ENCODE assay signal across 17 cellular contexts in genomic region chr6:122285292-122285913, GRCh38.
DNase-seq lines count a peak whose midpoint lies in the region; ATAC-seq, FAIRE-seq and TF ChIP-seq lines count a peak whose summit lies in the region.
"Had no signal": no experiment of that assay in that cellular context is flagged by ENCODE, and none has a peak within 500 bp of the region (broad histone marks: within the 10 kb centered on the region; RNA-seq: fewer than 3 reads in every experiment).

No MANE protein-coding gene starts in this region.

- no peaks in the 10 kb centered on the region for H4K20me1 ChIP-seq in GM23338 (replicated peaks; ENCODE audit: insufficient read depth)
- no peaks in the 10 kb centered on the region for H4K20me1 ChIP-seq in H1 (replicated peaks in 1 of 2; ENCODE audit: control insufficient read depth in 1 of 2, insufficient read depth in 2 of 2, low read length in 2 of 2)

- H3K56ac ChIP-seq in H1 (replicated peaks; ENCODE audit: insufficient read length, low read depth, low read length), result no peak overlapping the region

- H3K27ac ChIP-seq in GM23338 (ENCODE audit: low read depth), result no peak overlapping the region
- no peak overlapping the region for H3K27ac ChIP-seq in H1 (ENCODE audit: low read depth, low read length)
- H3K27ac ChIP-seq: A549, KMS-11 had no signal

- H3K36me3 ChIP-seq in GM23338 (ENCODE audit: insufficient read depth) (no peaks in the 10 kb centered on the region), H1 (ENCODE audit: control insufficient read depth in 2 of 4, insufficient read depth in 4 of 4, low read length in 3 of 4) (no peaks in the 10 kb centered on the region)

- H3K23ac ChIP-seq in H1 (ENCODE audit: insufficient read length), result no peak overlapping the region

- H4K5ac ChIP-seq in H1 (ENCODE audit: insufficient read length, low read depth, low read length), result no peak overlapping the region

- H3K23me2 ChIP-seq in H1 (ENCODE audit: low read depth, low read length), result no peaks in the 10 kb centered on the region

- H3K9me2 ChIP-seq in GM23338 (ENCODE audit: insufficient read depth), result no peaks in the 10 kb centered on the region

- H3F3A ChIP-seq in GM23338 (replicated peaks; ENCODE audit: low read depth), result no peaks in the 10 kb centered on the region

- H3K9ac ChIP-seq in H1 (replicated peaks in 1 of 4; ENCODE audit: extremely low read depth in 1 of 4, low read depth in 3 of 4, low read length in 3 of 4), result no peak overlapping the region
- H3K9ac ChIP-seq: KMS-11 had no signal

- ATAC-seq in GM23338, result no peak
- ATAC-seq in left cardiac atrium, result peak; percentile 55 to 67
- ATAC-seq: A549 had no signal

- no peak overlapping the region for H2BK120ac ChIP-seq in H1 (replicated peaks; ENCODE audit: low read depth, low read length)

- H2AK5ac ChIP-seq in H1 (ENCODE audit: low read depth, low read length), result no peak overlapping the region

- no peak for TF ChIP-seq RAD21 in H1 (IDR thresholded peaks at IDR 0.05 in 1 of 2, conservative IDR thresholded peaks at IDR 0.05 in 1 of 2; ENCODE audit: low read depth in 2 of 2, low read length in 2 of 2)

- no peaks in the 10 kb centered on the region for H3K79me2 ChIP-seq in GM23338 (replicated peaks; ENCODE audit: insufficient read depth)
- H3K79me2 ChIP-seq in H1 (ENCODE audit: control insufficient read depth in 1 of 2, insufficient read depth in 2 of 2, low read length in 2 of 2), result no peaks in the 10 kb centered on the region

- H3K14ac ChIP-seq in H1 (ENCODE audit: insufficient read length), result no peak overlapping the region

- H3K18ac ChIP-seq in H1 (ENCODE audit: extremely low read depth, low read length), result no peak overlapping the region

- H2BK12ac ChIP-seq in H1 (ENCODE audit: low read depth, low read length), result no peak overlapping the region

- peak overlapping the region; percentile 56 for H2AFZ ChIP-seq in GM23338
- peak overlapping the region; percentile 41; the same call in 1 of the 2 replicates for H2AFZ ChIP-seq in H1 (ENCODE audit: low read length)

- no peak overlapping the region for H4K91ac ChIP-seq in H1 (replicated peaks; ENCODE audit: insufficient read length, low read length)

- H3K27me3 ChIP-seq in GM23338 (ENCODE audit: insufficient read depth) (no peaks in the 10 kb centered on the region), H1 (replicated peaks in 1 of 4; ENCODE audit: control insufficient read depth in 3 of 4, extremely low read depth in 1 of 4, insufficient read depth in 3 of 4, low read length in 3 of 4) (no peaks in the 10 kb centered on the region)

- H3K27me3 Mint-ChIP-seq in GM23338 (ENCODE audit: insufficient read depth, low read depth, poor library complexity), result no peaks in the 10 kb centered on the region

- FAIRE-seq in H1 (lab: Jason Lieb, UNC), result no peak
- FAIRE-seq: A549, GM19239 had no signal

- H3K9me3 Mint-ChIP-seq in GM23338, result no peaks in the 10 kb centered on the region

- no peak overlapping the region for H3K4ac ChIP-seq in H1 (replicated peaks; ENCODE audit: insufficient read length, low read depth, low read length)

- DNase-seq in GM23338 (ENCODE audit: low spot score) (no peak), H1 (ENCODE audit: low read depth in 1 of 2, low spot score in 2 of 2) (no peak), left cardiac atrium (no peak), skeletal muscle cell (ENCODE audit: low read depth) (peak; percentile 18), NCI-H1048 (lab: John Stamatoyannopoulos, UW) (no peak), D341Med (ENCODE audit: low spot score) (no peak), NCI-H1694 treated with DMSO at 0.1 percent for 48 hours (lab: John Stamatoyannopoulos, UW) (no peak), GF-D8 (lab: John Stamatoyannopoulos, UW) (no peak)
- DNase-seq: C1 segment of cervical spinal cord, H9, NCI-H146, NCI-H2081 treated with DMSO at 0.1 percent for 48 hours, NCI-H510A treated with DMSO at 0.1 percent for 48 hours, NCI-H82 had no signal

- H3K4me1 Mint-ChIP-seq in GM23338, result peaks cover 7% of the 10 kb centered on the region; the same call in 2 of the 3 replicates

- no peak overlapping the region for H2BK5ac ChIP-seq in H1 (ENCODE audit: low read depth, low read length)

- intact Hi-C loops in left cardiac atrium (cut with DNase I), result no loop called here

- POLR2A ChIA-PET in H1 (lab: Charles Lee; ENCODE audit: partially characterized antibody), result interaction anchor here (1.2 kb wide), 1 partner anchor 848 kb away, joined by 3 read pairs; no protein-coding TSS in a partner anchor

- no peak overlapping the region for H4K8ac ChIP-seq in H1 (ENCODE audit: extremely low read depth, insufficient read depth, low read length)

- whole genome bisulfite sequencing in H1 (ENCODE audit: extremely low coverage in 1 of 2, insufficient coverage in 1 of 2, insufficient read length in 1 of 2, insufficient replicate concordance in 2 of 2, low coverage in 1 of 2, low lambda C conversion rate in 2 of 2, missing lambda C conversion rate in 1 of 2), 2 experiments, result 93% methylated on average over 4 of the region's 4 CpGs; no CpG with 5 or more reads in 1 of the 2 experiments

- H3K4me3 ChIP-seq in GM23338 (no peak overlapping the region), H1 (ENCODE audit: extremely low read depth in 1 of 4, insufficient read depth in 2 of 4, low read depth in 3 of 4, low read length in 4 of 4) (no peak overlapping the region), skeletal muscle cell (ENCODE audit: low read depth, low read length) (no peak overlapping the region)
- H3K4me3 ChIP-seq: A549 had no signal

- CTCF ChIA-PET in H1 (lab: Charles Lee; ENCODE audit: partially characterized antibody), result interaction anchor here (0.6 to 1.8 kb wide), 3 partner anchors 10 to 823 kb away, joined by 3 read pairs; no protein-coding TSS in a partner anchor

- H3K27ac Mint-ChIP-seq in GM23338, result no peak overlapping the region
- H3K27ac Mint-ChIP-seq: H9 had no signal

- no peak overlapping the region for H3K4me2 ChIP-seq in GM23338
- H3K4me2 ChIP-seq in H1 (ENCODE audit: insufficient read depth in 1 of 2, low read depth in 2 of 2, low read length in 2 of 2), result no peak overlapping the region
- H3K4me2 ChIP-seq: A549, KMS-11 had no signal

- no peak overlapping the region for H2BK15ac ChIP-seq in H1 (ENCODE audit: low read length)

- H3K36me3 Mint-ChIP-seq in GM23338 (ENCODE audit: low read depth), result no peaks in the 10 kb centered on the region

- H3K9me3 ChIP-seq in H1 (ENCODE audit: insufficient read depth in 2 of 2, low read depth in 1 of 2, low read length in 1 of 2), result peaks cover 0 to 5% of the 10 kb centered on the region in 2 experiments; a peak in 1 of 4 replicates
- H3K9me3 ChIP-seq: A549 had no signal

- TF ChIP-seq CTCF in GM23338 (conservative IDR thresholded peaks at IDR 0.05; ENCODE audit: low read depth in 2 of 2), result no peak
- no peak for TF ChIP-seq CTCF in H1 (IDR thresholded peaks at IDR 0.05; ENCODE audit: control extremely low read depth in 1 of 3, insufficient read depth in 1 of 3, low read depth in 1 of 3, low read length in 3 of 3)

- no peak overlapping the region for H3K4me3 Mint-ChIP-seq in GM23338
- H3K4me3 Mint-ChIP-seq: H9 had no signal

- no peak for TF ChIP-seq POLR2A in H1 (IDR thresholded peaks at IDR 0.05; ENCODE audit: control extremely low read depth in 1 of 2, low read depth in 2 of 2, low read length in 2 of 2)

- H2BK20ac ChIP-seq in H1 (ENCODE audit: low read length), result no peak overlapping the region

- no peak for TF ChIP-seq EP300 in H1 (IDR thresholded peaks at IDR 0.05; ENCODE audit: borderline replicate concordance in 1 of 2, low read depth in 2 of 2, low read length in 2 of 2)

- H3K4me1 ChIP-seq in GM23338 (ENCODE audit: insufficient read depth) (no peaks in the 10 kb centered on the region), H1 (replicated peaks in 1 of 4; ENCODE audit: control insufficient read depth in 3 of 4, insufficient read depth in 4 of 4, low read length in 3 of 4) (peaks cover 0 to 2% (median 0%) of the 10 kb centered on the region in 4 experiments; a peak in 1 of 7 replicates)
- H3K4me1 ChIP-seq: A549 had no signal

- no peaks in the 10 kb centered on the region for H3K79me1 ChIP-seq in H1 (ENCODE audit: low read depth, low read length)

TF ChIP-seq in GM23338, 12 proteins besides CTCF, POLR2A, EP300 and RAD21 (continues in another document):
- TF ChIP-seq NANOG (IDR thresholded peaks at IDR 0.05; ENCODE audit: borderline replicate concordance), result no peak
- no peak for TF ChIP-seq STAT1 (IDR thresholded peaks at IDR 0.05; ENCODE audit: unreplicated experiment)
- TF ChIP-seq JUNB (IDR thresholded peaks at IDR 0.05; ENCODE audit: unreplicated experiment), result no peak
- no peak for TF ChIP-seq ZNF331 (CRISPR knock-in tag; IDR thresholded peaks at IDR 0.05; ENCODE audit: low read depth)
- no peak for TF ChIP-seq EZH2 (IDR thresholded peaks at IDR 0.05; ENCODE audit: low read depth, unreplicated experiment)
- TF ChIP-seq EZH2phosphoT487 (IDR thresholded peaks at IDR 0.05; ENCODE audit: unreplicated experiment), result no peak
